Comparison of ENCODE assay signal across 25 cellular contexts in the genomic region with DNA sequence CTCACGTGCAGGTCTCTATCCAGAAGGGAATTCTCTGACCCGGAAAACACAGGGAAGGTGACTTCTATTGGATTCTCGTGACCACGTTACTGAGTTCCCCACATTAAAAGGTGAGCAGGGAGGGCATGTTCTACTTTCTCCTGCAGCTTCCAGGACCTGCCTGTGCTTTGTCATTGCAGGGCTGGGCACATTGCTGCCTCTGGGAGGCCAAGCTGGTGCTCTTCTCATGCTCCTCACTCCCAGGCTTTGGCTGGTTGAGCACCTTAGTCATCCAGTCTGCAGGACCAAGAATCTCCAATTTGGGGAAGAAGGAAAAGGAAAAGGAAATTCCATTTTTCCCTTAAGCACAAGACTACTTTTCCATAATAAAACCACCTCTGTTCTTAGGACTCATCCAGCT.
DNase-seq lines count a peak whose midpoint lies in the region; ATAC-seq and TF ChIP-seq lines count a peak whose summit lies in the region.
"Had no signal": no experiment of that assay in that cellular context is flagged by ENCODE, and none has a peak within 500 bp of the region (broad histone marks: within the 10 kb centered on the region; RNA-seq: fewer than 3 reads in every experiment).

No MANE protein-coding gene starts in this region.

- H2BK120ac ChIP-seq in IMR-90 (ENCODE audit: low read depth, low read length): no peak overlapping the region

- peak overlapping the region; percentile 32 for H2AK9ac ChIP-seq in IMR-90 (replicated peaks; ENCODE audit: low read depth, low read length, poor library complexity)

- CTCF ChIA-PET in IMR-90 (lab: Yijun Ruan, JAX): no interaction called here

- no peak overlapping the region for H3K18ac ChIP-seq in IMR-90 (ENCODE audit: low read depth, low read length)

- peak; percentile 13 for DNase-seq in ELR (ENCODE audit: low read depth)
- no peak for DNase-seq in IMR-90
- peak; percentile 65 for DNase-seq in endodermal cell
- DNase-seq in kidney tubule cell (ENCODE audit: low spot score): peak; percentile 55
- no peak for DNase-seq in GDM1 (lab: John Stamatoyannopoulos, UW)
- no peak for DNase-seq in DMS 273 treated with DMSO at 0.1 percent for 48 hours (lab: John Stamatoyannopoulos, UW)
- no peak for DNase-seq in NCI-H1436 (lab: John Stamatoyannopoulos, UW)
- DNase-seq: AML-193; CD8-positive, alpha-beta memory T cell; GF-D8; HCEC 1CT; Karpas-422; NCI-H1092 treated with DMSO at 0.1 percent for 48 hours; NCI-H1436 treated with DMSO at 0.1 percent for 48 hours; NCI-H187 treated with DMSO at 0.1 percent for 48 hours; NCI-H2171 treated with DMSO at 0.1 percent for 48 hours; NCI-H345; NCI-H524; NCI-H774; Right ventricle myocardium superior; RPMI8226; T-cell had no signal

- POLR2A ChIA-PET in IMR-90 (lab: Charles Lee; ENCODE audit: unreplicated experiment): no interaction called here

- H3K36me3 ChIP-seq in IMR-90 (ENCODE audit: control insufficient read depth, insufficient read depth, low read length) (no peaks in the 10 kb centered on the region), endodermal cell (ENCODE audit: control insufficient read depth, insufficient read depth, low read length) (no peaks in the 10 kb centered on the region)

- H3K9ac ChIP-seq in IMR-90 (ENCODE audit: low read depth, low read length) (no peak overlapping the region), endodermal cell (ENCODE audit: extremely low read depth, low read length, poor library complexity, severe bottlenecking) (no peak overlapping the region)

- H3K4me3 Mint-ChIP-seq in endodermal cell: no peak overlapping the region
- H3K4me3 Mint-ChIP-seq: CD8-positive, alpha-beta memory T cell; T-cell had no signal

- no peak overlapping the region for H4K91ac ChIP-seq in IMR-90 (ENCODE audit: insufficient read depth, low read depth, low read length)

- TF ChIP-seq RAD21 in IMR-90 (IDR thresholded peaks at IDR 0.05; ENCODE audit: low read length): no peak

- H3K4me2 ChIP-seq in IMR-90 (ENCODE audit: low read depth, low read length): no peak overlapping the region
- H3K4me2 ChIP-seq: A549 had no signal

- no TSS peak for BruUV-seq in IMR-90 (replicated peaks; lab: Mats Ljungman, UMichigan)

- H2BK15ac ChIP-seq in IMR-90 (ENCODE audit: low read depth, low read length): no peak overlapping the region

- no peak overlapping the region for H2BK5ac ChIP-seq in IMR-90 (ENCODE audit: low read depth, low read length, poor library complexity, severe bottlenecking)

- H3K27ac ChIP-seq in IMR-90 (ENCODE audit: insufficient read depth, low read length) (no peak overlapping the region), endodermal cell (ENCODE audit: low read depth, low read length) (no peak overlapping the region)
- H3K27ac ChIP-seq: A549, C4-2B, HL-60 had no signal

- in situ Hi-C loops in IMR-90 (cut with MboI; ENCODE audit: low sequenced_read_pairs): no loop called here

- intact Hi-C loops in IMR-90 (cut with micrococcal nuclease): no loop called here

- H3K9me1 ChIP-seq in IMR-90 (ENCODE audit: insufficient read depth, low read length): peaks cover 12% of the 10 kb centered on the region

- no peak overlapping the region for H3K4ac ChIP-seq in IMR-90 (ENCODE audit: low read depth, low read length)

- no peak overlapping the region for H3K23ac ChIP-seq in IMR-90 (ENCODE audit: low read depth, low read length)

- H3K79me1 ChIP-seq in IMR-90 (ENCODE audit: low read depth in 1 of 2, low read length in 2 of 2): no peaks in the 10 kb centered on the region

- H3K9me3 Mint-ChIP-seq in endodermal cell: no peaks in the 10 kb centered on the region
- H3K9me3 Mint-ChIP-seq: CD8-positive, alpha-beta memory T cell; T-cell had no signal

- H4K20me1 ChIP-seq in IMR-90 (ENCODE audit: insufficient read depth, low read length): no peaks in the 10 kb centered on the region

- H3K27ac Mint-ChIP-seq in endodermal cell: no peak overlapping the region
- H3K27ac Mint-ChIP-seq: CD8-positive, alpha-beta memory T cell; T-cell had no signal

- H3K4me1 Mint-ChIP-seq in endodermal cell: peaks cover 6% of the 10 kb centered on the region
- H3K4me1 Mint-ChIP-seq: CD8-positive, alpha-beta memory T cell; T-cell had no signal

- TF ChIP-seq CTCF in IMR-90 (conservative IDR thresholded peaks at IDR 0.05; ENCODE audit: low read depth, low read length) (no peak), endodermal cell (conservative IDR thresholded peaks at IDR 0.05) (peak; percentile 54)

- no peak for ATAC-seq in IMR-90 (ENCODE audit: low read depth)
- ATAC-seq: A549, T-cell had no signal

- WGBS in IMR-90 (ENCODE audit: extremely low coverage in 2 of 2, insufficient read length in 1 of 2), 2 experiments: no CpG with 5 or more reads among the region's 4 CpGs
- 85 to 89% methylated on average over 4 of the region's 4 CpGs for WGBS in endodermal cell (ENCODE audit: insufficient coverage in 1 of 2, insufficient read length in 1 of 2), 2 experiments

- dilution Hi-C loops in IMR-90 (cut with HindIII; ENCODE audit: low sequenced_read_pairs, unreplicated experiment): no loop called here

- H2BK20ac ChIP-seq in IMR-90 (ENCODE audit: low read depth, low read length): no peak overlapping the region

- H3K4me3 ChIP-seq in IMR-90 (ENCODE audit: insufficient read depth, low read depth, low read length): no peak overlapping the region
- H3K4me3 ChIP-seq in endodermal cell (ENCODE audit: low read length): no peak overlapping the region
- H3K4me3 ChIP-seq: A549 had no signal

- H3K14ac ChIP-seq in IMR-90 (replicated peaks; ENCODE audit: low read depth, low read length): no peak overlapping the region

- H3K36me3 Mint-ChIP-seq in endodermal cell (ENCODE audit: low read depth): no peaks in the 10 kb centered on the region
- H3K36me3 Mint-ChIP-seq: CD8-positive, alpha-beta memory T cell; T-cell had no signal

- H3K27me3 ChIP-seq in IMR-90 (ENCODE audit: control insufficient read depth, insufficient read depth, low read length) (no peaks in the 10 kb centered on the region), endodermal cell (ENCODE audit: control insufficient read depth, insufficient read depth, low read length, poor library complexity, severe bottlenecking) (no peaks in the 10 kb centered on the region)

- H3K9me3 ChIP-seq in IMR-90 (ENCODE audit: control insufficient read depth, insufficient read depth, low read length): no peaks in the 10 kb centered on the region; the same call in 1 of the 2 replicates
- no peaks in the 10 kb centered on the region for H3K9me3 ChIP-seq in endodermal cell (ENCODE audit: control insufficient read depth, low read length)
- H3K9me3 ChIP-seq: A549 had no signal

- no peak overlapping the region for H4K8ac ChIP-seq in IMR-90 (ENCODE audit: low read depth in 2 of 2, low read length in 2 of 2)

- H3K56ac ChIP-seq in IMR-90 (ENCODE audit: extremely low read depth, insufficient read depth, low read length): no peak overlapping the region

- H3K4me1 ChIP-seq in IMR-90 (ENCODE audit: control insufficient read depth, insufficient read depth, low read length) (peaks cover 11% of the 10 kb centered on the region), endodermal cell (ENCODE audit: control insufficient read depth, insufficient read depth, low read length) (no peaks in the 10 kb centered on the region)
- H3K4me1 ChIP-seq: A549 had no signal

- TF ChIP-seq POLR2A in IMR-90 (IDR thresholded peaks at IDR 0.05; ENCODE audit: low read depth, low read length): no peak

- H2AFZ ChIP-seq in IMR-90 (replicated peaks; ENCODE audit: low read length, poor library complexity): peak overlapping the region; percentile 40

- no peak overlapping the region for H2AK5ac ChIP-seq in IMR-90 (ENCODE audit: low read depth, low read length)

- no peaks in the 10 kb centered on the region for H3K27me3 Mint-ChIP-seq in endodermal cell (ENCODE audit: insufficient read depth)

- no peak overlapping the region for H4K5ac ChIP-seq in IMR-90 (ENCODE audit: low read depth, low read length)

TF ChIP-seq in IMR-90, 13 proteins besides CTCF, POLR2A, EP300 and RAD21:
- TF ChIP-seq MXI1 (IDR thresholded peaks at IDR 0.05; ENCODE audit: borderline replicate concordance, low read depth, low read length) (no peak), FOS (IDR thresholded peaks at IDR 0.05; ENCODE audit: low read depth, low read length) (no peak), MAFK (IDR thresholded peaks at IDR 0.05; ENCODE audit: low read depth, low read length) (no peak), RFX5 (IDR thresholded peaks at IDR 0.05; ENCODE audit: low read depth, low read length) (no peak), NFE2L2 (IDR thresholded peaks at IDR 0.05; ENCODE audit: low read depth, low read length) (no peak)
TF ChIP-seq in IMR-90: peak in this region for 0.

Comparison
In these comparisons a context has a peak if more than half of its experiments do, and no peak if none do; other contexts are left out.
1. DNase-seq: peak in ELR (single experiment), endodermal cell (single experiment) and kidney tubule cell (single experiment); none in IMR-90 (single experiment), GDM1 (single experiment), DMS 273 treated with DMSO at 0.1 percent for 48 hours (single experiment) and NCI-H1436 (single experiment).